8 cellular contexts compared by ENCODE assay signal in genomic region chr15:44882499-44882968, GRCh38.
A peak's percentile ranks its signal among the peaks of the same experiment; 100 is the strongest.
DNase-seq lines count a peak whose midpoint lies in the region; ATAC-seq and TF ChIP-seq lines count a peak whose summit lies in the region.

No MANE protein-coding gene starts in this region.

- no peak for TF ChIP-seq CTCF in tibial artery (IDR thresholded peaks at IDR 0.05)

- peak overlapping the region; percentile 67 for H3K4me3 Mint-ChIP-seq in activated T-helper 17 cell treated with anti-CD3 and anti-CD28 coated beads, Interleukin-2, amount 50 U/mL, for 72 hours

- H3K36me3 Mint-ChIP-seq in activated T-helper 17 cell treated with anti-CD3 and anti-CD28 coated beads, Interleukin-2, amount 50 U/mL, for 72 hours (ENCODE audit: low read depth) = no peaks in the 10 kb centered on the region

- peak overlapping the region; percentile 55 for H3K27ac Mint-ChIP-seq in activated T-helper 17 cell treated with anti-CD3 and anti-CD28 coated beads, Interleukin-2, amount 50 U/mL, for 72 hours

- peak; percentile 2 for DNase-seq in DMS79 treated with DMSO at 0.1 percent for 48 hours (lab: John Stamatoyannopoulos, UW)
- no peak for DNase-seq in cerebellar cortex (ENCODE audit: low spot score)
- no peak for DNase-seq in tibial artery
- DNase-seq in NCI-H1092 treated with DMSO at 0.1 percent for 48 hours (lab: John Stamatoyannopoulos, UW) = no peak
- no peak for DNase-seq in NCI-H128 (lab: John Stamatoyannopoulos, UW; ENCODE audit: unreplicated experiment)

- H3K27ac ChIP-seq in tibial artery = no peak overlapping the region

- no peaks in the 10 kb centered on the region for H3K9me3 Mint-ChIP-seq in activated T-helper 17 cell treated with anti-CD3 and anti-CD28 coated beads, Interleukin-2, amount 50 U/mL, for 72 hours

- no peak overlapping the region for H3K4me3 ChIP-seq in tibial artery

- no peaks in the 10 kb centered on the region for H3K4me1 ChIP-seq in tibial artery

- peaks cover 0 to 4% (median 0%) of the 10 kb centered on the region in 3 donors for H3K9me3 ChIP-seq in tibial artery

- intact Hi-C loops in tibial artery (cut with DNase I; ENCODE audit: low total_unique reads) = no loop called here

- peak; percentile 81 for ATAC-seq in GM19351 (IDR thresholded peaks at IDR 0.05; ENCODE audit: unreplicated experiment)
- ATAC-seq in HG03139 (IDR thresholded peaks at IDR 0.05; ENCODE audit: unreplicated experiment) = peak; percentile 68
- peak; percentile 96 for ATAC-seq in activated T-helper 17 cell treated with anti-CD3 and anti-CD28 coated beads, Interleukin-2, amount 50 U/mL, for 72 hours (replicated peaks)

- H3K27me3 Mint-ChIP-seq in activated T-helper 17 cell treated with anti-CD3 and anti-CD28 coated beads, Interleukin-2, amount 50 U/mL, for 72 hours = peaks cover 12% of the 10 kb centered on the region

- H3K36me3 ChIP-seq in tibial artery = no peaks in the 10 kb centered on the region

- no peaks in the 10 kb centered on the region for H3K27me3 ChIP-seq in tibial artery

- peaks cover 19% of the 10 kb centered on the region for H3K4me1 Mint-ChIP-seq in activated T-helper 17 cell treated with anti-CD3 and anti-CD28 coated beads, Interleukin-2, amount 50 U/mL, for 72 hours
